In genomic region chr4:125620066-125620850, GRCh38 we compare ENCODE assay signal across 20 cellular contexts.
DNase-seq lines count a peak whose midpoint lies in the region; ATAC-seq, FAIRE-seq and TF ChIP-seq lines count a peak whose summit lies in the region.
"Had no signal": no experiment of that assay in that cellular context is flagged by ENCODE, and none has a peak within 500 bp of the region (broad histone marks: within the 10 kb centered on the region; RNA-seq: fewer than 3 reads in every experiment).

No MANE protein-coding gene starts in this region.

- no peaks in the 10 kb centered on the region for H3K4me1 ChIP-seq in pancreas

- no peaks in the 10 kb centered on the region for H3K27me3 ChIP-seq in brain microvascular endothelial cell (replicated peaks)
- H3K27me3 ChIP-seq in pancreas = no peaks in the 10 kb centered on the region
- H3K27me3 ChIP-seq: tibial artery had no signal

- ATAC-seq in pancreas = no peak
- ATAC-seq in HG02970 (IDR thresholded peaks at IDR 0.05; ENCODE audit: low FRiP score, unreplicated experiment) = no peak
- ATAC-seq in HG03342 (IDR thresholded peaks at IDR 0.05; ENCODE audit: unreplicated experiment) = no peak
- ATAC-seq: stimulated activated naive B cell treated with anti-CD40 and anti-IgM and Interleukin-4, amounts not matched to agents 10 μg/mL and 1 μg/mL and 100 μg/mL, for 72 hours had no signal

- in situ Hi-C loops in brain microvascular endothelial cell (cut with HindIII; ENCODE audit: low pct_ligation_motif_present, low sequenced_read_pairs) = no loop called here

- peak; percentile 65 for FAIRE-seq in pancreas (lab: Jason Lieb, UNC)

- H3K4me3 ChIP-seq in brain microvascular endothelial cell (ENCODE audit: low read depth, low read length) = no peak overlapping the region
- peak overlapping the region; percentile 14 for H3K4me3 ChIP-seq in fibroblast of villous mesenchyme (ENCODE audit: low read depth, low read length)
- H3K4me3 ChIP-seq in pancreas = no peak overlapping the region

- intact Hi-C loops in pancreas (cut with DNase I) (no loop called here), posterior cingulate gyrus (cut with DNase I) (no loop called here)

- peak overlapping the region; percentile 18 for H3K27ac ChIP-seq in brain microvascular endothelial cell
- no peak overlapping the region for H3K27ac ChIP-seq in pancreas
- H3K27ac ChIP-seq: epithelial cell of prostate, tibial artery had no signal

- TF ChIP-seq CTCF in brain microvascular endothelial cell (IDR thresholded peaks at IDR 0.05; ENCODE audit: low read depth, low read length, missing control alignments) = no peak
- no peak for TF ChIP-seq CTCF in fibroblast of villous mesenchyme (IDR thresholded peaks at IDR 0.05; ENCODE audit: insufficient read depth, low read depth, low read length)
- TF ChIP-seq CTCF in pancreas (IDR thresholded peaks at IDR 0.05) = no peak

- H3K9me3 ChIP-seq in pancreas = no peaks in the 10 kb centered on the region
- H3K9me3 ChIP-seq: tibial artery had no signal

- DNase-seq in HCEC 1CT = peak; percentile 3
- no peak for DNase-seq in brain microvascular endothelial cell
- DNase-seq in fibroblast of villous mesenchyme (ENCODE audit: low read depth) = peak; percentile 24
- no peak for DNase-seq in pancreas
- no peak for DNase-seq in posterior cingulate gyrus
- no peak for DNase-seq in AML-193 (lab: John Stamatoyannopoulos, UW)
- DNase-seq: activated naive CD4-positive, alpha-beta T cell; aorta; cortex of kidney; DMS79 treated with DMSO at 0.1 percent for 48 hours; hippocampal formation; mesendoderm; NCI-H1694 treated with DMSO at 0.1 percent for 48 hours; NCI-H226; NK-92 treated with Interleukin-12 subunit alpha and Interleukin-12 subunit beta, amount 100 ng/mL, for 24 hours; stimulated activated naive B cell treated with anti-CD40 and anti-IgM and Interleukin-4, amounts not matched to agents 10 μg/mL and 1 μg/mL and 100 μg/mL, for 72 hours; tibial artery had no signal

- H3K36me3 ChIP-seq in brain microvascular endothelial cell (replicated peaks) = no peaks in the 10 kb centered on the region
- H3K36me3 ChIP-seq in pancreas = no peaks in the 10 kb centered on the region
- H3K36me3 ChIP-seq: tibial artery had no signal

- 43 to 50% methylated on average over 3 of the region's 3 CpGs for WGBS in pancreas, 2 donors

Comparison
In these comparisons a context has a peak if more than half of its experiments do, and no peak if none do; other contexts are left out.
1. DNase-seq: peak in HCEC 1CT (single experiment) and fibroblast of villous mesenchyme (single experiment); none in brain microvascular endothelial cell (single experiment), pancreas (0 of 6), posterior cingulate gyrus (0 of 10) and AML-193 (0 of 2).